Comparison of ENCODE assay signal across 1 cellular context in the genomic region with DNA sequence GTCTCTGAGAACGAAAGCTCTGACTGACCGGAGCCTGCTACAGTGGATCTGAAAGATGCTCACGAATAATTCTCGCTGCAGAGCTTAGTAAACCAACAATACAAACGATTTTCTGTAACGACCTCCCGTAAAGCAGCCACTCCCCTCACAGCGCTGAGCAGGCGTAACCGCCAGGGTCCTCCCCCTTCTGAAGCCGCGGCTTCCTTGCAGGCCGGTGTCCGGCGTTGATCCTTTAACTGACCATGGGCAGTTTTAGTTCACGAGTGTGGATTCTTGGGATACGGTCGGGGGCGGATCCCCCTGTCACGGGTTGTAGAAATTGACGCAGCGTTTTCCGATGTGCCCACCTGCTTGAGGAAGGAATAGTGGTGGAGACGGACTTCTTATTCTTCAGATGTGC.
TF ChIP-seq lines count a peak whose summit lies in the region.

No MANE protein-coding gene starts in this region.

TF ChIP-seq in GM23338, 12 proteins besides CTCF, POLR2A, EP300 and RAD21 (continued from another document):
- TF ChIP-seq, protein P1, sequence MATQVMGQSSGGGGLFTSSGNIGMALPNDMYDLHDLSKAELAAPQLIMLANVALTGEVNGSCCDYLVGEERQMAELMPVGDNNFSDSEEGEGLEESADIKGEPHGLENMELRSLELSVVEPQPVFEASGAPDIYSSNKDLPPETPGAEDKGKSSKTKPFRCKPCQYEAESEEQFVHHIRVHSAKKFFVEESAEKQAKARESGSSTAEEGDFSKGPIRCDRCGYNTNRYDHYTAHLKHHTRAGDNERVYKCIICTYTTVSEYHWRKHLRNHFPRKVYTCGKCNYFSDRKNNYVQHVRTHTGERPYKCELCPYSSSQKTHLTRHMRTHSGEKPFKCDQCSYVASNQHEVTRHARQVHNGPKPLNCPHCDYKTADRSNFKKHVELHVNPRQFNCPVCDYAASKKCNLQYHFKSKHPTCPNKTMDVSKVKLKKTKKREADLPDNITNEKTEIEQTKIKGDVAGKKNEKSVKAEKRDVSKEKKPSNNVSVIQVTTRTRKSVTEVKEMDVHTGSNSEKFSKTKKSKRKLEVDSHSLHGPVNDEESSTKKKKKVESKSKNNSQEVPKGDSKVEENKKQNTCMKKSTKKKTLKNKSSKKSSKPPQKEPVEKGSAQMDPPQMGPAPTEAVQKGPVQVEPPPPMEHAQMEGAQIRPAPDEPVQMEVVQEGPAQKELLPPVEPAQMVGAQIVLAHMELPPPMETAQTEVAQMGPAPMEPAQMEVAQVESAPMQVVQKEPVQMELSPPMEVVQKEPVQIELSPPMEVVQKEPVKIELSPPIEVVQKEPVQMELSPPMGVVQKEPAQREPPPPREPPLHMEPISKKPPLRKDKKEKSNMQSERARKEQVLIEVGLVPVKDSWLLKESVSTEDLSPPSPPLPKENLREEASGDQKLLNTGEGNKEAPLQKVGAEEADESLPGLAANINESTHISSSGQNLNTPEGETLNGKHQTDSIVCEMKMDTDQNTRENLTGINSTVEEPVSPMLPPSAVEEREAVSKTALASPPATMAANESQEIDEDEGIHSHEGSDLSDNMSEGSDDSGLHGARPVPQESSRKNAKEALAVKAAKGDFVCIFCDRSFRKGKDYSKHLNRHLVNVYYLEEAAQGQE (IDR thresholded peaks at IDR 0.05; ENCODE audit: unreplicated experiment), result no peak
- TF ChIP-seq JUNB (IDR thresholded peaks at IDR 0.05; ENCODE audit: unreplicated experiment), result no peak
- TF ChIP-seq NANOG (IDR thresholded peaks at IDR 0.05; ENCODE audit: borderline replicate concordance), result no peak
- no peak for TF ChIP-seq CREB1 (CRISPR knock-in tag; IDR thresholded peaks at IDR 0.05; ENCODE audit: low read depth)
- no peak for TF ChIP-seq STAT1 (IDR thresholded peaks at IDR 0.05; ENCODE audit: unreplicated experiment)
- TF ChIP-seq EZH2phosphoT487 (IDR thresholded peaks at IDR 0.05; ENCODE audit: unreplicated experiment), result no peak
- TF ChIP-seq POLR2AphosphoS5 (IDR thresholded peaks at IDR 0.05; ENCODE audit: low read depth), result no peak
